22 cellular contexts compared by ENCODE assay signal in genomic region chrX:14080031-14080430, GRCh38.
"Had no signal": no experiment of that assay in that cellular context is flagged by ENCODE, and none has a peak within 500 bp of the region (broad histone marks: within the 10 kb centered on the region; RNA-seq: fewer than 3 reads in every experiment).

No MANE protein-coding gene starts in this region.

- FAIRE-seq: endometrium, islet of Langerhans, keratinocyte had no signal

- H3K4me3 ChIP-seq: colonic mucosa, esophagus muscularis mucosa, gastrocnemius medialis, heart right ventricle, left lung, lower lobe of right lung had no signal

- H3K4me1 ChIP-seq: colonic mucosa, esophagus muscularis mucosa, gastrocnemius medialis, heart right ventricle, left lung, lower lobe of right lung had no signal

- H3K27me3 ChIP-seq: colonic mucosa, esophagus muscularis mucosa, gastrocnemius medialis had no signal

- DNase-seq: colonic mucosa; cortex of kidney; effector CD8-positive, alpha-beta T cell; effector memory CD8-positive, alpha-beta T cell; endodermal cell; foreskin melanocyte; gastrocnemius medialis; glutamatergic neuron; head of caudate nucleus; heart right ventricle; hippocampal formation; immature natural killer cell; left cardiac atrium; left lung; left ventricle myocardium superior; lower lobe of right lung; mesendoderm; midbrain had no signal

- H3K36me3 ChIP-seq: colonic mucosa, esophagus muscularis mucosa, gastrocnemius medialis, heart right ventricle, left lung, lower lobe of right lung had no signal

- ATAC-seq: effector memory CD8-positive, alpha-beta T cell; gastrocnemius medialis; heart right ventricle; left cardiac atrium; left lung; left ventricle myocardium superior; lower lobe of right lung had no signal

- H3K27ac ChIP-seq: colonic mucosa, esophagus muscularis mucosa, gastrocnemius medialis, heart right ventricle, left lung, lower lobe of right lung had no signal

- H3K9me3 ChIP-seq: colonic mucosa, esophagus muscularis mucosa, gastrocnemius medialis, heart right ventricle, left lung, lower lobe of right lung had no signal
